13 cellular contexts compared by ENCODE assay signal in genomic region chr2:16327311-16327710, GRCh38.
A peak's percentile ranks its signal among the peaks of the same experiment; 100 is the strongest.
DNase-seq lines count a peak whose midpoint lies in the region; ATAC-seq and TF ChIP-seq lines count a peak whose summit lies in the region.
"Had no signal": no experiment of that assay in that cellular context is flagged by ENCODE, and none has a peak within 500 bp of the region (broad histone marks: within the 10 kb centered on the region; RNA-seq: fewer than 3 reads in every experiment).

No MANE protein-coding gene starts in this region.

- no peak overlapping the region for H2BK15ac ChIP-seq in neuronal stem cell (ENCODE audit: low read length)

- WGBS in lung, 2 donors, result 82 to 88% methylated on average over 5 of the region's 5 CpGs
- no CpG with 5 or more reads among the region's 5 CpGs for WGBS in neuronal stem cell (ENCODE audit: extremely low coverage in 2 of 2, insufficient read length in 2 of 2, insufficient replicate concordance in 1 of 2), 2 donors

- H3K4me1 ChIP-seq in BE2C (peaks cover 58% of the 10 kb centered on the region), Loucy (ENCODE audit: insufficient read depth, low read length, poor library complexity, severe bottlenecking) (peaks cover 76% of the 10 kb centered on the region), lung (ENCODE audit: control insufficient read depth in 2 of 2, insufficient read depth in 2 of 2, low read length in 2 of 2) (no peaks in the 10 kb centered on the region), neuronal stem cell (ENCODE audit: control insufficient read depth in 2 of 2, insufficient read depth in 1 of 2, low read depth in 1 of 2, low read length in 2 of 2) (peaks cover 33 to 53% of the 10 kb centered on the region in 2 donors)

- H3K27ac ChIP-seq in lung (ENCODE audit: low read depth in 1 of 2, low read length in 1 of 2), result no peak overlapping the region
- H3K27ac ChIP-seq in neuronal stem cell (replicated peaks; ENCODE audit: low read length), result no peak overlapping the region

- H3K27me3 ChIP-seq in BE2C (no peaks in the 10 kb centered on the region), Loucy (ENCODE audit: insufficient read depth, low read length, poor library complexity, severe bottlenecking) (no peaks in the 10 kb centered on the region), lung (ENCODE audit: control insufficient read depth, insufficient read depth) (no peaks in the 10 kb centered on the region), neuronal stem cell (ENCODE audit: control insufficient read depth in 3 of 3, insufficient read depth in 3 of 3, low read depth in 1 of 3, low read length in 3 of 3) (no peaks in the 10 kb centered on the region)

- H3K79me1 ChIP-seq in neuronal stem cell (ENCODE audit: low read depth, low read length), result no peaks in the 10 kb centered on the region

- H2BK12ac ChIP-seq in neuronal stem cell (ENCODE audit: low read length), result no peak overlapping the region

- H3K14ac ChIP-seq in neuronal stem cell (ENCODE audit: low read length), result no peak overlapping the region

- no peak for ATAC-seq in lung (ENCODE audit: insufficient read depth, low FRiP score)
- ATAC-seq: CD8-positive, alpha-beta T cell had no signal

- peak overlapping the region; percentile 13 for H3K18ac ChIP-seq in neuronal stem cell (ENCODE audit: low read length)

- H4K8ac ChIP-seq in neuronal stem cell (ENCODE audit: low read depth, low read length), result no peak overlapping the region

- no peak for TF ChIP-seq CTCF in BE2C (IDR thresholded peaks at IDR 0.05; ENCODE audit: low read depth, low read length)
- no peak for TF ChIP-seq CTCF in Loucy (conservative IDR thresholded peaks at IDR 0.05; ENCODE audit: low read length)
- no peak for TF ChIP-seq CTCF in lung (IDR thresholded peaks at IDR 0.05; ENCODE audit: control extremely low read depth, extremely low read depth)

- H3K23ac ChIP-seq in neuronal stem cell (ENCODE audit: low read depth, low read length, poor library complexity), result no peak overlapping the region

- peaks cover 15% of the 10 kb centered on the region for H3F3A ChIP-seq in Loucy (ENCODE audit: low read depth)

- no peak overlapping the region for H3K4me3 ChIP-seq in BE2C (ENCODE audit: low read depth, low read length)
- peak overlapping the region; percentile 54 for H3K4me3 ChIP-seq in Loucy (ENCODE audit: low read length, poor library complexity, severe bottlenecking)
- no peak overlapping the region for H3K4me3 ChIP-seq in lung
- no peak overlapping the region for H3K4me3 ChIP-seq in neuronal stem cell (ENCODE audit: low read length in 2 of 2)

- no peaks in the 10 kb centered on the region for H3K9me2 ChIP-seq in Loucy (replicated peaks; ENCODE audit: low read depth, low read length)

- H2AK5ac ChIP-seq in neuronal stem cell (ENCODE audit: low read depth, low read length), result no peak overlapping the region

- no peaks in the 10 kb centered on the region for H3K36me3 ChIP-seq in BE2C
- H3K36me3 ChIP-seq in Loucy (ENCODE audit: insufficient read depth, low read length), result no peaks in the 10 kb centered on the region
- H3K36me3 ChIP-seq in lung (ENCODE audit: control insufficient read depth in 2 of 2, insufficient read depth in 2 of 2, low read length in 2 of 2), result no peaks in the 10 kb centered on the region
- H3K36me3 ChIP-seq in neuronal stem cell (replicated peaks in 1 of 2; ENCODE audit: control insufficient read depth in 2 of 2, insufficient read depth in 2 of 2, low read length in 2 of 2), result no peaks in the 10 kb centered on the region

- peak; percentile 96 for DNase-seq in BE2C
- peak; percentile 10 for DNase-seq in lung (ENCODE audit: low spot score)
- no peak for DNase-seq in neuronal stem cell (ENCODE audit: low spot score)
- no peak for DNase-seq in KBM-7
- no peak for DNase-seq in activated effector memory CD4-positive, alpha-beta T cell treated with anti-CD3 and anti-CD28 coated beads, Interleukin-2, amount 50 U/mL, for 16 hours
- no peak for DNase-seq in NCI-H2029 treated with DMSO at 0.1 percent for 48 hours (lab: John Stamatoyannopoulos, UW)
- DNase-seq: 8988T; CD8-positive, alpha-beta T cell; COR-L47; DND-41; GOT3; H9 had no signal

- in situ Hi-C loops in KBM-7 (cut with MboI; ENCODE audit: low pct_unique_long_range_greater_than_20kb, low sequenced_read_pairs), result no loop called here

- no peak overlapping the region for H2BK5ac ChIP-seq in neuronal stem cell (ENCODE audit: low read length)

- no peaks in the 10 kb centered on the region for H4K20me1 ChIP-seq in Loucy (ENCODE audit: insufficient read depth, low read length, poor library complexity, severe bottlenecking)

- H3K4me2 ChIP-seq in Loucy (ENCODE audit: low read depth, low read length, poor library complexity, severe bottlenecking), result peak overlapping the region; percentile 80
- no peak overlapping the region for H3K4me2 ChIP-seq in neuronal stem cell (ENCODE audit: insufficient read depth, low read length, poor library complexity, severe bottlenecking)

- H4K91ac ChIP-seq in neuronal stem cell (ENCODE audit: low read depth, low read length, poor library complexity), result no peak overlapping the region

- H3K4ac ChIP-seq in neuronal stem cell (ENCODE audit: low read length), result no peak overlapping the region

- H3K9ac ChIP-seq in Loucy (ENCODE audit: low read depth, low read length, poor library complexity, severe bottlenecking) (peak overlapping the region; percentile 55), neuronal stem cell (ENCODE audit: low read depth, low read length, poor library complexity) (no peak overlapping the region)

- H2BK120ac ChIP-seq in neuronal stem cell (ENCODE audit: low read depth, low read length), result no peak overlapping the region

- no peak overlapping the region for H2AFZ ChIP-seq in Loucy (ENCODE audit: low read length)
- no peak overlapping the region for H2AFZ ChIP-seq in neuronal stem cell (ENCODE audit: low read length)

- H3K79me2 ChIP-seq in Loucy (ENCODE audit: insufficient read depth, low read length), result no peaks in the 10 kb centered on the region

- H3K9me3 ChIP-seq in BE2C (no peaks in the 10 kb centered on the region; the same call in 1 of the 2 replicates), Loucy (ENCODE audit: insufficient read depth, low read depth, low read length) (no peaks in the 10 kb centered on the region), lung (ENCODE audit: control insufficient read depth in 2 of 2, insufficient read depth in 1 of 2, low read length in 1 of 2) (no peaks in the 10 kb centered on the region), neuronal stem cell (replicated peaks in 1 of 2; ENCODE audit: control insufficient read depth in 2 of 2, insufficient read depth in 1 of 2, low read depth in 1 of 2, low read length in 2 of 2) (no peaks in the 10 kb centered on the region)

Comparison
In these comparisons a context has a peak if more than half of its experiments do, and no peak if none do; other contexts are left out.
1. DNase-seq: peak in BE2C (single experiment) and lung (single experiment); none in neuronal stem cell (single experiment), KBM-7 (single experiment), activated effector memory CD4-positive, alpha-beta T cell treated with anti-CD3 and anti-CD28 coated beads, Interleukin-2, amount 50 U/mL, for 16 hours (single experiment) and NCI-H2029 treated with DMSO at 0.1 percent for 48 hours (single experiment).